ENCODE assay signal across 1 cellular context in the genomic region with DNA sequence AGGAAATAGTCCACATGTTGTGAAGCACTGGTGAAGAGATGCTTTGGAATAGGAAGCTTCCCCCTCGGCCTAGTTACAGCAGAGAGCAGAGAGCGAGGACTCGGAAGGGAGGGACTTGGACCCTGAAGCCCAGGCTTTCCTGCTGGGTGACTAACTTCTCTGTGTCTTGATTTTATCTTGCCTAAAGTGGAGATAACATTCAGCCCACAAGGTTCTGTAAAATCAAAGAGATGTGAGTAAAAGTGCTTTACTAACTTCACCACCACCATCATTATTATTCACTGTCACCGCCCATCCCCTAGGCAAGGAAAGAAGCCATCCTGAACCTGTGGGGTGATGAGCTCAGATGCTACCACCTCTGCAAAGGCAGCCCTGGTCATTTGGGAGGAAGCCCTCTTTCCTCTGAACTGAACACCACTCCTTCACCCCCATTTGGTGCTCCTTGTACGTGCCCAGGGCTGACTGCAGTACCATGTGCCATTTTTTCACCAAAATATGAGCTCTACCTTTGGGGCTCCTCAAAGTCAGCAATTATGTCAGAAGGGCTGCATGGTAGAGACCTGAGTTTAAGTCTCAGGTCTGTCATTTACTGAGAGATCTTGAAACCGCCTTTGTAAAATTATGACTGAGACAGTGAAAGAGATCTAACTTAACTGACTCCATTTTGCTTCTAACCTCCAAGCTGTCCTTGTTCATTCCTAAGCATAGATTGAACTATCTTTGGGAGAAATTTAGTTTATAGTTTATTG.
TF ChIP-seq lines count a peak whose summit lies in the region.

No MANE protein-coding gene starts in this region.

TF ChIP-seq in H1, 55 proteins besides CTCF, POLR2A, EP300 and RAD21:
- no peak for TF ChIP-seq TBP (IDR thresholded peaks at IDR 0.05; ENCODE audit: low read depth, low read length)
- TF ChIP-seq SIX5 (IDR thresholded peaks at IDR 0.05; ENCODE audit: low read depth, low read length): no peak
- no peak for TF ChIP-seq POLR2AphosphoS5 (IDR thresholded peaks at IDR 0.05; ENCODE audit: low read depth, low read length)
- no peak for TF ChIP-seq CHD2 (IDR thresholded peaks at IDR 0.05; ENCODE audit: low read length)
- no peak for TF ChIP-seq ZNF274 (IDR thresholded peaks at IDR 0.05; ENCODE audit: borderline replicate concordance, extremely low read depth, low read length)
- TF ChIP-seq SP1 (IDR thresholded peaks at IDR 0.05; ENCODE audit: low read depth, low read length): no peak
- TF ChIP-seq, protein P1, sequence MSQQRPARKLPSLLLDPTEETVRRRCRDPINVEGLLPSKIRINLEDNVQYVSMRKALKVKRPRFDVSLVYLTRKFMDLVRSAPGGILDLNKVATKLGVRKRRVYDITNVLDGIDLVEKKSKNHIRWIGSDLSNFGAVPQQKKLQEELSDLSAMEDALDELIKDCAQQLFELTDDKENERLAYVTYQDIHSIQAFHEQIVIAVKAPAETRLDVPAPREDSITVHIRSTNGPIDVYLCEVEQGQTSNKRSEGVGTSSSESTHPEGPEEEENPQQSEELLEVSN (IDR thresholded peaks at IDR 0.05): no peak
- no peak for TF ChIP-seq CBX8 (IDR thresholded peaks at IDR 0.05; ENCODE audit: borderline replicate concordance, low read depth, low read length)
- TF ChIP-seq PHF8 (conservative IDR thresholded peaks at IDR 0.05; ENCODE audit: low read depth, low read length): no peak
- TF ChIP-seq EGR1 (IDR thresholded peaks at IDR 0.05; ENCODE audit: borderline replicate concordance, low read depth, low read length): no peak
- TF ChIP-seq JUN (IDR thresholded peaks at IDR 0.05; ENCODE audit: low read depth, low read length): no peak
- TF ChIP-seq TEAD4 (IDR thresholded peaks at IDR 0.05; ENCODE audit: low read depth, low read length): no peak
- no peak for TF ChIP-seq SRF (IDR thresholded peaks at IDR 0.05; ENCODE audit: low read depth, low read length)
- no peak for TF ChIP-seq HDAC2 (IDR thresholded peaks at IDR 0.05; ENCODE audit: borderline replicate concordance in 1 of 2, low read depth in 2 of 2, low read length in 2 of 2)
- no peak for TF ChIP-seq EZH2 (IDR thresholded peaks at IDR 0.05; ENCODE audit: low read depth, low read length, severe bottlenecking)
- TF ChIP-seq BRCA1 (IDR thresholded peaks at IDR 0.05; ENCODE audit: low read depth, low read length): no peak
